Comparison of ENCODE assay signal across 8 cellular contexts in the genomic region with DNA sequence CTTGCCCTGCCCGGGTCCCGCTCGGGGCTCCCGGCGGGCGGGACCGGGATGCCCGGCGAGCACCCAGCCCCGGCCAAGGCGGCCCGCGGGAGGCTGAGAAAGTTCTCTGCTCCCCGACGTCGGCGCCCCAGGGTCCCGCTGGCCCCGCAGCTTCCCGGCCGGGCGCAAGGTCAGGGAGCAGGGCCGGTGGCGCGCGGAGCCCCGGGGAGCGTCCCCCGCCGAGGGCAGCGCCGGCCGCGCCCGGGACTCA. TPM values are rescaled to one million over a fixed set of nuclear protein-coding genes. Genes with fewer than 3 reads are reported as not detected.
DNase-seq lines count a peak whose midpoint lies in the region; ATAC-seq, FAIRE-seq and TF ChIP-seq lines count a peak whose summit lies in the region.

No MANE protein-coding gene starts in this region.

- no peaks in the 10 kb centered on the region for H3K36me3 ChIP-seq in pancreas

- no peaks in the 10 kb centered on the region for H3K36me3 Mint-ChIP-seq in effector memory CD8-positive, alpha-beta T cell (ENCODE audit: insufficient read depth)

- H3K27ac Mint-ChIP-seq in effector memory CD8-positive, alpha-beta T cell = peak overlapping the region in 1 of 2 donors; percentile 68

- H3K4me3 Mint-ChIP-seq in effector memory CD8-positive, alpha-beta T cell = peak overlapping the region; percentile 83 to 84

- WGBS in pancreas, 2 donors = 0 to 1% methylated on average over 3 to 35 of the region's 35 CpGs

- H3K27me3 ChIP-seq in pancreas = peaks cover 0 to 5% (median 0%) of the 10 kb centered on the region in 4 donors

- FAIRE-seq in pancreas (lab: Jason Lieb, UNC) = no peak

- H3K27ac ChIP-seq in pancreas = no peak overlapping the region

- H3K4me3 ChIP-seq in pancreas = peak overlapping the region; percentile 31 to 75 (median 54)

- H3K9me3 ChIP-seq in pancreas = no peaks in the 10 kb centered on the region

- in situ Hi-C loops in ACHN (cut with HindIII; ENCODE audit: low pct_ligation_motif_present, low pct_unique_long_range_greater_than_20kb, low sequenced_read_pairs) = no loop called here

- H3K4me1 Mint-ChIP-seq in effector memory CD8-positive, alpha-beta T cell (ENCODE audit: low read depth in 2 of 2) = peaks cover 7 to 11% of the 10 kb centered on the region in 2 donors

- TF ChIP-seq CTCF in pancreas (IDR thresholded peaks at IDR 0.05) = no peak

- peaks cover 77 to 84% of the 10 kb centered on the region in 2 donors for H3K27me3 Mint-ChIP-seq in effector memory CD8-positive, alpha-beta T cell

- H3K9me3 Mint-ChIP-seq in effector memory CD8-positive, alpha-beta T cell = no peaks in the 10 kb centered on the region

- H3K4me1 ChIP-seq in pancreas = peaks cover 0 to 6% (median 0%) of the 10 kb centered on the region in 3 donors

- ATAC-seq in GM19397 (IDR thresholded peaks at IDR 0.05; ENCODE audit: unreplicated experiment) = peak; percentile 33
- ATAC-seq in HG03457 (IDR thresholded peaks at IDR 0.05; ENCODE audit: unreplicated experiment) = peak; percentile 16
- ATAC-seq in effector memory CD8-positive, alpha-beta T cell (replicated peaks) = peak; percentile 11
- peak in 2 of 4 donors; percentile 44 to 65 for ATAC-seq in pancreas

- no peak for DNase-seq in effector memory CD8-positive, alpha-beta T cell
- DNase-seq in pancreas = peak in 1 of 6 donors; percentile 10
- DNase-seq in ACHN = no peak
- no peak for DNase-seq in activated CD8-positive, alpha-beta memory T cell treated with anti-CD3 and anti-CD28 coated beads for 24 hours
- no peak for DNase-seq in HUDEP-2 (lab: John Stamatoyannopoulos, UW; ENCODE audit: unreplicated experiment in 76 of 76)
- DNase-seq in kidney glomerular epithelial cell (lab: John Stamatoyannopoulos, UW) = no peak

- intact Hi-C loops in pancreas (cut with DNase I) = no loop called here

RNA-seq across cellular contexts. Expression of gene SERPINE2, which starts 0.3 kb away (rescaled TPM):
- 10 to 100 TPM in 1 of 6 donors, 1 to 10 TPM in 5; 1.0 to 14.8 (median 2.3) TPM for total RNA-seq in pancreas
- 10 to 100 TPM in 1 of 2 donors, 1 to 10 TPM in 1; 2.8 to 10.1 TPM for polyA plus RNA-seq in pancreas
